Comparison of ENCODE assay signal across 8 cellular contexts in the genomic region with DNA sequence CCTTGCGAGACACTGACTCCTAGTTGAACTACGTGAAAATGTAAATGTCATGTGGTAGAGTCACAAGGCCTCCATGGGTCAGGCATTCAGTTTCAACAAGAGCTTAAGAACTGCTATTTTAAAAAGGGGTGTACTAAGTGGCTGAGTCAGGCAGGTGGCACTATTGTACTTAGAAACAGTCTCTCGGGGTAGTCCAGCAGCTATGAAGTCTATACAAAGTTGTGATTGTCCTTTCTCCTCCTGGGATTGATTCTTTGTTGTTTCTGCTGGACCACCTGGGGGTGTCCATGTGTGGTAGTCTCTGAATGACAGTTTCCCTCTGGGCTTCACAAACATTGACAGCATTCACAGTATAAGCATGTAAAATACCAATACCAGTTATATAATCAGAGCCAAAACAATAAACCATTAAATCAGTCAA. TPM values are rescaled to one million over a fixed set of nuclear protein-coding genes. Genes with fewer than 3 reads are reported as not detected.
DNase-seq lines count a peak whose midpoint lies in the region; ATAC-seq, FAIRE-seq and TF ChIP-seq lines count a peak whose summit lies in the region.

No MANE protein-coding gene starts in this region.

- H3K27ac Mint-ChIP-seq in stimulated activated memory B cell treated with anti-CD40 and anti-IgM and Interleukin-4, amounts not matched to agents 10 μg/mL and 1 μg/mL and 100 μg/mL, for 72 hours = no peak overlapping the region

- no peaks in the 10 kb centered on the region for H3K36me3 Mint-ChIP-seq in stimulated activated memory B cell treated with anti-CD40 and anti-IgM and Interleukin-4, amounts not matched to agents 10 μg/mL and 1 μg/mL and 100 μg/mL, for 72 hours

- H3K36me3 ChIP-seq in hepatocyte (replicated peaks; ENCODE audit: insufficient read depth, low read depth) = no peaks in the 10 kb centered on the region

- no peak overlapping the region for H3K4me3 Mint-ChIP-seq in stimulated activated memory B cell treated with anti-CD40 and anti-IgM and Interleukin-4, amounts not matched to agents 10 μg/mL and 1 μg/mL and 100 μg/mL, for 72 hours

- 45% methylated on average over 3 of the region's 3 CpGs for WGBS in hepatocyte (ENCODE audit: low lambda C conversion rate, missing lambda C conversion rate)

- peaks cover 3% of the 10 kb centered on the region for H3K9me3 Mint-ChIP-seq in stimulated activated memory B cell treated with anti-CD40 and anti-IgM and Interleukin-4, amounts not matched to agents 10 μg/mL and 1 μg/mL and 100 μg/mL, for 72 hours

- DNase-seq in DMS 273 (lab: John Stamatoyannopoulos, UW; ENCODE audit: unreplicated experiment) (peak; percentile 65), GM19239 (ENCODE audit: insufficient read length, low spot score) (peak; percentile 9), NCI-H2227 treated with DMSO at 0.1 percent for 48 hours (lab: John Stamatoyannopoulos, UW) (peak; percentile 28), amniotic stem cell (lab: John Stamatoyannopoulos, UW) (peak; percentile 55), hepatocyte (ENCODE audit: low spot score) (peak; percentile 80)
- no peak for DNase-seq in activated naive CD4-positive, alpha-beta T cell treated with anti-CD3 and anti-CD28 coated beads, Interleukin-2, amount 50 U/mL, for 16 hours

- peak; percentile 78 for TF ChIP-seq CTCF in hepatocyte (IDR thresholded peaks at IDR 0.05; ENCODE audit: poor library complexity)

- no peaks in the 10 kb centered on the region for H4K20me1 ChIP-seq in hepatocyte (ENCODE audit: insufficient read depth, poor library complexity, severe bottlenecking)

- peaks cover 9% of the 10 kb centered on the region for H3K4me1 ChIP-seq in hepatocyte (ENCODE audit: insufficient read depth)

- H3K4me3 ChIP-seq in hepatocyte = no peak overlapping the region

- no peak overlapping the region for H2AFZ ChIP-seq in hepatocyte

- H3K27me3 ChIP-seq in hepatocyte = no peaks in the 10 kb centered on the region

- ATAC-seq in HG03159 (IDR thresholded peaks at IDR 0.05; ENCODE audit: unreplicated experiment) = peak; percentile 95
- peak; percentile 67 for ATAC-seq in stimulated activated memory B cell treated with anti-CD40 and anti-IgM and Interleukin-4, amounts not matched to agents 10 μg/mL and 1 μg/mL and 100 μg/mL, for 72 hours

- H3K79me2 ChIP-seq in hepatocyte = no peaks in the 10 kb centered on the region

- H3K4me2 ChIP-seq in hepatocyte = no peak overlapping the region

- no peaks in the 10 kb centered on the region for H3K9me3 ChIP-seq in hepatocyte (ENCODE audit: low read depth)

- H3K27ac ChIP-seq in hepatocyte = peak overlapping the region; percentile 72

- H3K27me3 Mint-ChIP-seq in stimulated activated memory B cell treated with anti-CD40 and anti-IgM and Interleukin-4, amounts not matched to agents 10 μg/mL and 1 μg/mL and 100 μg/mL, for 72 hours = no peaks in the 10 kb centered on the region

- no peaks in the 10 kb centered on the region for H3K4me1 Mint-ChIP-seq in stimulated activated memory B cell treated with anti-CD40 and anti-IgM and Interleukin-4, amounts not matched to agents 10 μg/mL and 1 μg/mL and 100 μg/mL, for 72 hours

- H3K9me2 ChIP-seq in hepatocyte (replicated peaks; ENCODE audit: insufficient read depth) = no peaks in the 10 kb centered on the region

- FAIRE-seq in GM19239 (lab: Jason Lieb, UNC) = peak; percentile 63

RNA-seq across cellular contexts. Expression of a gene that starts 33.0 kb away (rescaled TPM):
- 59.2 and 60.3 TPM in 2 replicates for total RNA-seq in hepatocyte
- 23.6 and 27.1 TPM in 2 replicates for polyA plus RNA-seq in hepatocyte
